9 cellular contexts compared by ENCODE assay signal in the genomic region with DNA sequence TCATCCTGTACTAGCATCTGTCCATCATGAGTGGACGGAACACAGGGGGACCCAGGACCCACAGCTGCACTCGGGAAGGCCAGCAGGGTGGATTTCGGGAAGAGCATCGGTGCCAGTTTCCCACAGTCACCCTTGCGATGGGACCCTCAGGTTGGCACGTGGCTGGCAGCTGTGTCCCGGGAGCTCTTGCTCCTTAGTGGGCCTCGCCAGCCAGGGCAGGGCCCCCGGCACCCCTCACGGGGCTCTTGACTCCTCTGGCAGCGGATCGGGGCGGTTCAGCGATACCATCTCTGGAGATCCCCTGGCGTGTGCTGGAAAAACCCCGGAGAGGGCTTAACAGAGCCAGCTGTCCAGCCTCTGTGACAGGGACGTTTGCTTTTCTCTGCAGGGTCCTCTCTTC. TPM values are rescaled to one million over a fixed set of nuclear protein-coding genes. Genes with fewer than 3 reads are reported as not detected.
"Had no signal": no experiment of that assay in that cellular context is flagged by ENCODE, and none has a peak within 500 bp of the region (broad histone marks: within the 10 kb centered on the region; RNA-seq: fewer than 3 reads in every experiment).

No MANE protein-coding gene starts in this region.

- H3K4me3 ChIP-seq: GM23338, HAP-1 had no signal

- H3K4me1 Mint-ChIP-seq: GM23338, IgD-negative memory B cell had no signal

- H3K27me3 Mint-ChIP-seq: IgD-negative memory B cell had no signal

- H3K9me3 Mint-ChIP-seq: GM23338, HFFc6, IgD-negative memory B cell had no signal

- DNase-seq: H7, HFFc6, KBM-7 had no signal

- H3K27ac Mint-ChIP-seq: GM23338, HFFc6, IgD-negative memory B cell had no signal

- ATAC-seq: GM23338, HCT116, HepG2 had no signal

- H3K27ac ChIP-seq: HL-60 had no signal

- H3K36me3 Mint-ChIP-seq: IgD-negative memory B cell had no signal

- H3K9me3 ChIP-seq: HAP-1 had no signal

- H3K4me1 ChIP-seq: HAP-1 had no signal

- H3K4me3 Mint-ChIP-seq: GM23338, HFFc6, IgD-negative memory B cell had no signal

RNA-seq across cellular contexts. Expression of a gene that starts 23.4 kb away (rescaled TPM):
- total RNA-seq: HFFc6 had no signal
